ENCODE assay signal across 21 cellular contexts in the genomic region with DNA sequence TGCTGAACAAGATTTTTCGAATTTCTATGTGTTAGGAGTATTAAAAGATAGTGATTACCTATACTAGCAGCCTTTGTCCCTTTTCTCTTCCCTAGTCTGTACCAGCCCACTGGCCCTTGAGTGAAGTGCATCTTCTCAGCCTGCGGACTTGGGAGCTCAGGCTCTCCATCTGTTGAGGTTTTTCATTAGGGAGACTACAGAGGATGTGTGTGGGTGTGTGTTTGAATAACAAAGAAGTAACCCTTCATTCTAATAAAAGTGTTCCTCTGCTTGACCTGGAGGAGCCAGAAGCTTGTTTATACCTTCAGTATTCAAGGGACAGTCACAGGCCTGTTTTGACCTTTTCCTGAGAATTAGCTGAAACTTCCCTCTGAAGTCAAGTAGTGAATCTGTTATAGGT. TPM values are rescaled to one million over a fixed set of nuclear protein-coding genes. Genes with fewer than 3 reads are reported as not detected.
"Had no signal": no experiment of that assay in that cellular context is flagged by ENCODE, and none has a peak within 500 bp of the region (broad histone marks: within the 10 kb centered on the region; RNA-seq: fewer than 3 reads in every experiment).

No MANE protein-coding gene starts in this region.

- H3K4me3 ChIP-seq: ascending aorta, gastrocnemius medialis, heart right ventricle, left lung, tibial nerve had no signal

- H3K9me3 ChIP-seq: ascending aorta, gastrocnemius medialis, heart right ventricle, left lung, tibial nerve had no signal

- DNase-seq: activated CD4-positive, CD25-positive, alpha-beta regulatory T cell treated with anti-CD3 and anti-CD28 coated beads, Interleukin-2, amount 50 U/mL, for 72 hours; activated naive CD4-positive, alpha-beta T cell treated with Interleukin-2 at 50 U/mL for 16 hours; activated T-cell treated with anti-CD3 and anti-CD28 coated beads for 4 hours; erythroblast; gastrocnemius medialis; heart right ventricle; left lung; mammary epithelial cell; naive B cell; right cardiac atrium; small intestine; stimulated activated CD4-positive, alpha-beta T cell treated with anti-CD3 and anti-CD28 coated beads, Interleukin-4, amount 100 ng/mL, for 24 hours; stimulated activated naive CD4-positive, alpha-beta T cell had no signal

- ATAC-seq: gastrocnemius medialis, heart right ventricle, left lung, right cardiac atrium had no signal

- H3K27ac ChIP-seq: ascending aorta, gastrocnemius medialis, left lung, tibial nerve had no signal

- H3K36me3 ChIP-seq: ascending aorta, gastrocnemius medialis, heart right ventricle, left lung, tibial nerve had no signal

- FAIRE-seq: bronchial epithelial cell, small intestine had no signal

RNA-seq across cellular contexts. Expression of a gene that starts 12.2 kb away (rescaled TPM):
- total RNA-seq: activated CD8-positive, alpha-beta memory T cell treated with anti-CD3 and anti-CD28 coated beads for 36 hours; bronchial epithelial cell; cerebellum; mammary epithelial cell; mononuclear cell; progenitor cell of endocrine pancreas; right cardiac atrium; T-helper 1 cell treated with Interleukin-12 subunit alpha and Interleukin-12 subunit beta and Interleukin-4 antibody, amounts not matched to agents 30 ng/mL and 1 ng/mL, for 36 hours had no signal
- polyA plus RNA-seq: mammary epithelial cell had no signal

RNA-seq across cellular contexts. Expression of a gene that starts 19.1 kb away (rescaled TPM):
- total RNA-seq: activated CD8-positive, alpha-beta memory T cell treated with anti-CD3 and anti-CD28 coated beads for 36 hours; bronchial epithelial cell; cerebellum; mammary epithelial cell; mononuclear cell; progenitor cell of endocrine pancreas; right cardiac atrium; T-helper 1 cell treated with Interleukin-12 subunit alpha and Interleukin-12 subunit beta and Interleukin-4 antibody, amounts not matched to agents 30 ng/mL and 1 ng/mL, for 36 hours had no signal
- polyA plus RNA-seq: mammary epithelial cell had no signal

RNA-seq across cellular contexts. Expression of a gene that starts 24.9 kb away (rescaled TPM):
- total RNA-seq: activated CD8-positive, alpha-beta memory T cell treated with anti-CD3 and anti-CD28 coated beads for 36 hours; bronchial epithelial cell; cerebellum; mammary epithelial cell; progenitor cell of endocrine pancreas; right cardiac atrium; T-helper 1 cell treated with Interleukin-12 subunit alpha and Interleukin-12 subunit beta and Interleukin-4 antibody, amounts not matched to agents 30 ng/mL and 1 ng/mL, for 36 hours had no signal
- polyA plus RNA-seq: mammary epithelial cell had no signal

RNA-seq across cellular contexts. Expression of a gene that starts 46.7 kb away (rescaled TPM):
- total RNA-seq: activated CD8-positive, alpha-beta memory T cell treated with anti-CD3 and anti-CD28 coated beads for 36 hours; bronchial epithelial cell; cerebellum; mononuclear cell; progenitor cell of endocrine pancreas; T-helper 1 cell treated with Interleukin-12 subunit alpha and Interleukin-12 subunit beta and Interleukin-4 antibody, amounts not matched to agents 30 ng/mL and 1 ng/mL, for 36 hours had no signal
- polyA plus RNA-seq: mammary epithelial cell had no signal

RNA-seq across cellular contexts. Expression of a gene that starts 53.7 kb away (rescaled TPM):
- total RNA-seq: activated CD8-positive, alpha-beta memory T cell treated with anti-CD3 and anti-CD28 coated beads for 36 hours; ascending aorta; bronchial epithelial cell; cerebellum; mammary epithelial cell; mononuclear cell; progenitor cell of endocrine pancreas; right cardiac atrium; T-helper 1 cell treated with Interleukin-12 subunit alpha and Interleukin-12 subunit beta and Interleukin-4 antibody, amounts not matched to agents 30 ng/mL and 1 ng/mL, for 36 hours had no signal
- polyA plus RNA-seq: mammary epithelial cell had no signal
